2 cellular contexts compared by ENCODE assay signal in the genomic region with DNA sequence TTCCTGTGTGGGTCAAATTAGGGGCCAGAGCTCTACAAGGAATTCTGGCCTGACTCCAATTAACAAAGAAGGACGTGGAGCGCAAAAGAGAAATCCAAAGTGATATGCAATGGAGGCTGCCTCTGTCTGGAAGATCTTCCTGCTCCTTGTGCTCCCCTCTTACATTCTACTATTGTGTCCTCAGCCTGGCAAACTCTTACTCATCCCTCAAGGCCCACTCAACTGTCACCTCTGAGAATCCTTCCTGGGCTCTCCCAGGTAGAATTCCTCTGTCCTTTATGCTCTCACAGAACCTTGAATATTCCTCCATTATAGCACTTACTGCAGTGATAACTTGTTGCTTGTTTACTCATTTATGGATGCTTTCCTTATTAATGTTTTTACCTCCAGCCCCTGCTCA.
TF ChIP-seq lines count a peak whose summit lies in the region.

No MANE protein-coding gene starts in this region.

TF ChIP-seq in HEK293, 187 proteins besides CTCF, POLR2A, EP300 and RAD21 (continued from another document):
- no peak for TF ChIP-seq KLF17 (tag by site-specific recombination; IDR thresholded peaks at IDR 0.05)
- TF ChIP-seq ZNF548 (tag by site-specific recombination; IDR thresholded peaks at IDR 0.05), result no peak
- TF ChIP-seq ZNF501 (tag by site-specific recombination; IDR thresholded peaks at IDR 0.05), result no peak
- TF ChIP-seq ZFHX2 (tag by site-specific recombination; conservative IDR thresholded peaks at IDR 0.05), result no peak
- TF ChIP-seq, protein P1, sequence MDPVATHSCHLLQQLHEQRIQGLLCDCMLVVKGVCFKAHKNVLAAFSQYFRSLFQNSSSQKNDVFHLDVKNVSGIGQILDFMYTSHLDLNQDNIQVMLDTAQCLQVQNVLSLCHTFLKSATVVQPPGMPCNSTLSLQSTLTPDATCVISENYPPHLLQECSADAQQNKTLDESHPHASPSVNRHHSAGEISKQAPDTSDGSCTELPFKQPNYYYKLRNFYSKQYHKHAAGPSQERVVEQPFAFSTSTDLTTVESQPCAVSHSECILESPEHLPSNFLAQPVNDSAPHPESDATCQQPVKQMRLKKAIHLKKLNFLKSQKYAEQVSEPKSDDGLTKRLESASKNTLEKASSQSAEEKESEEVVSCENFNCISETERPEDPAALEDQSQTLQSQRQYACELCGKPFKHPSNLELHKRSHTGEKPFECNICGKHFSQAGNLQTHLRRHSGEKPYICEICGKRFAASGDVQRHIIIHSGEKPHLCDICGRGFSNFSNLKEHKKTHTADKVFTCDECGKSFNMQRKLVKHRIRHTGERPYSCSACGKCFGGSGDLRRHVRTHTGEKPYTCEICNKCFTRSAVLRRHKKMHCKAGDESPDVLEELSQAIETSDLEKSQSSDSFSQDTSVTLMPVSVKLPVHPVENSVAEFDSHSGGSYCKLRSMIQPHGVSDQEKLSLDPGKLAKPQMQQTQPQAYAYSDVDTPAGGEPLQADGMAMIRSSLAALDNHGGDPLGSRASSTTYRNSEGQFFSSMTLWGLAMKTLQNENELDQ (tag by site-specific recombination; IDR thresholded peaks at IDR 0.05; ENCODE audit: low read depth), result no peak
- no peak for TF ChIP-seq ZNF792 (tag by site-specific recombination; IDR thresholded peaks at IDR 0.05)
- TF ChIP-seq ZNF561 (tag by site-specific recombination; IDR thresholded peaks at IDR 0.05; ENCODE audit: borderline replicate concordance), result no peak
- no peak for TF ChIP-seq ZBTB21 (tag by site-specific recombination; IDR thresholded peaks at IDR 0.05)
- no peak for TF ChIP-seq IKZF3 (tag by site-specific recombination; IDR thresholded peaks at IDR 0.05)
- TF ChIP-seq SCRT2 (tag by site-specific recombination; IDR thresholded peaks at IDR 0.05), result peak; percentile 70; the same call in 1 of the 2 replicates
- no peak for TF ChIP-seq ZNF623 (tag by site-specific recombination; IDR thresholded peaks at IDR 0.05)
- no peak for TF ChIP-seq ZSCAN30 (tag by site-specific recombination; IDR thresholded peaks at IDR 0.05)
- TF ChIP-seq ZNF394 (tag by site-specific recombination; IDR thresholded peaks at IDR 0.05; ENCODE audit: borderline replicate concordance), result no peak
- TF ChIP-seq SP7 (tag by site-specific recombination; IDR thresholded peaks at IDR 0.05), result no peak
- TF ChIP-seq ZFP3 (tag by site-specific recombination; IDR thresholded peaks at IDR 0.05; ENCODE audit: low read depth), result peak; percentile 80
- no peak for TF ChIP-seq GLIS2 (tag by site-specific recombination; IDR thresholded peaks at IDR 0.05)
- TF ChIP-seq ZNF112 (tag by site-specific recombination; IDR thresholded peaks at IDR 0.05), result no peak
- 0 out of 2 replicates have a peak, but pooled peaks have one; percentile 25 for TF ChIP-seq SCRT1 (tag by site-specific recombination; IDR thresholded peaks at IDR 0.05; ENCODE audit: borderline replicate concordance)

TF ChIP-seq in endothelial cell of umbilical vein, 7 proteins besides CTCF, POLR2A, EP300 and RAD21 (continued from another document):
- no peak for TF ChIP-seq FOS (IDR thresholded peaks at IDR 0.05; ENCODE audit: borderline replicate concordance, insufficient read depth, low read length)
- no peak for TF ChIP-seq JUN (IDR thresholded peaks at IDR 0.05; ENCODE audit: borderline replicate concordance, insufficient read depth, insufficient read length, low read depth)
- TF ChIP-seq MYC (IDR thresholded peaks at IDR 0.05; ENCODE audit: low read depth, low read length), result no peak
